In the genomic region with DNA sequence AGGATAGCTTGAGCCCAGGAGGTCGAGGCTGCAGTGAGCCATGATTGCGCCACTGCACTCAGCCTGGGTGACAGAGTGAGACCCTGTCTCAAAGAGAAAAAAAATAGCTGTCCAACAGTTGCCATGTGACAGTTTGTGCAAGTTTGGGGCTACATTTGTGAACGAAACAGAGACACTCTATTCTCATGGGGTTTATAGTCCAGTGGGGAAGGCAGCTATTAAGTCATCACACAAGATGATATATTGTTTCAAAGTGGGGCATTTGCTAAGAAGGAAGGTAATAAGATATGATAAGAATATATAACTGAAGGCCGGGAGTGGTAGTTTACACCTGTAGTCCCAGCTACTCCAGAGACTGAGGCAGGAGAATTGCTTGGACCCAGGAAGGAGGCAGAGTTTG, we compare ENCODE assay signal across 23 cellular contexts.
"Had no signal": no experiment of that assay in that cellular context is flagged by ENCODE, and none has a peak within 500 bp of the region (broad histone marks: within the 10 kb centered on the region; RNA-seq: fewer than 3 reads in every experiment).

No MANE protein-coding gene starts in this region.

- H3K9me3 Mint-ChIP-seq: dendritic cell treated with granulocyte-macrophage colony-stimulating factor and Interleukin-4, amounts not matched to agents 40 ng/mL and 50 ng/mL, for 4 days; effector memory CD8-positive, alpha-beta T cell; endodermal cell; mesothelial cell of epicardium; naive B cell had no signal

- H3K4me3 ChIP-seq: colonic mucosa, esophagus squamous epithelium, gastrocnemius medialis, heart right ventricle, left lung, lower lobe of right lung, mucosa of descending colon had no signal

- H3K27ac ChIP-seq: colonic mucosa, epithelial cell of prostate, esophagus squamous epithelium, gastrocnemius medialis, heart right ventricle, left lung, lower lobe of right lung had no signal

- H3K9me3 ChIP-seq: colonic mucosa, esophagus squamous epithelium, gastrocnemius medialis, heart right ventricle, left lung, lower lobe of right lung, mucosa of descending colon had no signal

- H3K4me3 Mint-ChIP-seq: dendritic cell treated with granulocyte-macrophage colony-stimulating factor and Interleukin-4, amounts not matched to agents 40 ng/mL and 50 ng/mL, for 4 days; effector memory CD8-positive, alpha-beta T cell; endodermal cell; mesothelial cell of epicardium; naive B cell had no signal

- H3K27ac Mint-ChIP-seq: dendritic cell treated with granulocyte-macrophage colony-stimulating factor and Interleukin-4, amounts not matched to agents 40 ng/mL and 50 ng/mL, for 4 days; effector memory CD8-positive, alpha-beta T cell; endodermal cell; mesothelial cell of epicardium had no signal

- DNase-seq: colonic mucosa; cortex of kidney; effector CD8-positive, alpha-beta T cell; effector memory CD8-positive, alpha-beta T cell; endodermal cell; erythroblast; esophagus squamous epithelium; foreskin melanocyte; gastrocnemius medialis; glutamatergic neuron; head of caudate nucleus; heart right ventricle; hippocampal formation; left cardiac atrium; left lung; left ventricle myocardium superior; lower lobe of right lung; mesenchymal stem cell; mucosa of descending colon; naive B cell had no signal

- H3K36me3 Mint-ChIP-seq: mesothelial cell of epicardium, naive B cell had no signal

- H3K4me1 ChIP-seq: colonic mucosa had no signal

- H3K36me3 ChIP-seq: colonic mucosa, esophagus squamous epithelium, gastrocnemius medialis, heart right ventricle, left lung, lower lobe of right lung had no signal
